Comparison of ENCODE assay signal across 8 cellular contexts in genomic region chr16:30112197-30113030, GRCh38. TPM values are rescaled to one million over a fixed set of nuclear protein-coding genes. Genes with fewer than 3 reads are reported as not detected.
DNase-seq lines count a peak whose midpoint lies in the region; ATAC-seq, FAIRE-seq and TF ChIP-seq lines count a peak whose summit lies in the region.

No MANE protein-coding gene starts in this region.

- H3K79me2 ChIP-seq in keratinocyte (ENCODE audit: control insufficient read depth, insufficient read depth, low read length): no peaks in the 10 kb centered on the region

- H3K36me3 Mint-ChIP-seq in T-cell: peaks cover 6% of the 10 kb centered on the region

- ATAC-seq in T-cell (replicated peaks in 1 of 4) (peak; percentile 29 to 52 (median 38)), HG03095 (IDR thresholded peaks at IDR 0.05; ENCODE audit: unreplicated experiment) (no peak)

- H3K27me3 Mint-ChIP-seq in T-cell: no peaks in the 10 kb centered on the region

- peak; percentile 75 for TF ChIP-seq CTCF in AG04449 (IDR thresholded peaks at IDR 0.05; ENCODE audit: insufficient read depth, low read length, missing control alignments)
- TF ChIP-seq CTCF in GM20000 (IDR thresholded peaks at IDR 0.05; ENCODE audit: extremely low read depth, missing control alignments): peak; percentile 62
- TF ChIP-seq CTCF in astrocyte of the cerebellum (IDR thresholded peaks at IDR 0.05; ENCODE audit: low read depth, low read length, missing control alignments): peak; percentile 45
- peak; percentile 54 to 99 (median 79) for TF ChIP-seq CTCF in keratinocyte (optimal IDR thresholded peaks at IDR 0.05 in 1 of 3, IDR thresholded peaks at IDR 0.05 in 1 of 3, conservative IDR thresholded peaks at IDR 0.05 in 1 of 3; ENCODE audit: extremely low read depth in 1 of 3, insufficient read depth in 2 of 3, low read length in 3 of 3)

- H3K4me2 ChIP-seq in keratinocyte (ENCODE audit: control insufficient read depth, extremely low read depth, insufficient read depth, low read depth, low read length): no peak overlapping the region

- H3K27ac Mint-ChIP-seq in T-cell: no peak overlapping the region

- peaks cover 13 to 28% (median 20%) of the 10 kb centered on the region in 3 donors for H3K4me1 Mint-ChIP-seq in T-cell

- H3K9me1 ChIP-seq in keratinocyte (ENCODE audit: control insufficient read depth, extremely low read depth, insufficient read depth, low read length): no peaks in the 10 kb centered on the region

- H3K9me3 Mint-ChIP-seq in T-cell: no peaks in the 10 kb centered on the region

- CTCF ChIA-PET in AG04449 (lab: Yijun Ruan, JAX): interaction anchor here (0.8 to 6.6 kb wide), 14 partner anchors 8 to 307 kb away, joined by 3 to 82 read pairs (median 4); partner anchors contain the start of genes TBX6 and YPEL3
- CTCF ChIA-PET in T-cell (lab: Charles Lee): interaction anchor here in 1 of 2 donors (0.5 to 0.7 kb wide), 2 partner anchors 22 to 391 kb away, joined by 3 to 4 read pairs; no protein-coding TSS in a partner anchor

- H2AFZ ChIP-seq in keratinocyte (ENCODE audit: control insufficient read depth, low read length): no peak overlapping the region

- no peak overlapping the region for H3K4me3 Mint-ChIP-seq in T-cell

- POLR2A ChIA-PET in AG04449 (lab: Yijun Ruan, JAX) (no interaction called here), T-cell (lab: Charles Lee) (interaction anchor here in 1 of 2 donors (0.6 kb wide), 1 partner anchor 603 kb away, joined by 4 read pairs; no protein-coding TSS in a partner anchor)

- H3K9me3 ChIP-seq in keratinocyte (ENCODE audit: control insufficient read depth, low read depth, low read length): no peaks in the 10 kb centered on the region

- dilution Hi-C loops in keratinocyte (cut with MboI; ENCODE audit: extremely low pct_ligation_motif_present, low sequenced_read_pairs): no loop called here

- in situ Hi-C loops in astrocyte of the cerebellum (cut with HindIII; ENCODE audit: low sequenced_read_pairs): loop anchor here (10.0 kb wide), 1 partner anchor 262 kb away; the partner anchor contains the start of genes MYL11 and TBC1D10B

- H3K4me3 ChIP-seq in AG04449 (ENCODE audit: low read depth, low read length) (no peak overlapping the region), astrocyte of the cerebellum (ENCODE audit: low read depth, low read length) (no peak overlapping the region), keratinocyte (ENCODE audit: control insufficient read depth in 2 of 3, extremely low read depth in 1 of 3, insufficient read depth in 2 of 3, low read depth in 1 of 3, low read length in 3 of 3) (no peak overlapping the region)

- H3K27me3 ChIP-seq in keratinocyte (ENCODE audit: control insufficient read depth, extremely low read depth, insufficient read depth, low read length): no peaks in the 10 kb centered on the region

- H4K20me1 ChIP-seq in keratinocyte (ENCODE audit: control insufficient read depth, extremely low read depth, insufficient read depth, low read length): no peaks in the 10 kb centered on the region

- no peak overlapping the region for H3K27ac ChIP-seq in keratinocyte (ENCODE audit: control insufficient read depth, insufficient read depth, low read length)

- FAIRE-seq in keratinocyte (lab: Jason Lieb, UNC) (no peak), RCC 7860 (lab: Jason Lieb, UNC) (no peak)

- peaks cover 10% of the 10 kb centered on the region for H3K4me1 ChIP-seq in keratinocyte (ENCODE audit: control insufficient read depth, extremely low read depth, insufficient read depth, low read length)

- H3K36me3 ChIP-seq in keratinocyte (ENCODE audit: control insufficient read depth in 2 of 2, extremely low read depth in 1 of 2, insufficient read depth in 2 of 2, low read length in 2 of 2): peaks cover 0 to 8% of the 10 kb centered on the region in 2 experiments

- H3K9ac ChIP-seq in keratinocyte (ENCODE audit: control insufficient read depth, extremely low read depth, insufficient read depth, low read length): no peak overlapping the region

- DNase-seq in AG04449 (ENCODE audit: low read depth, low spot score) (no peak), GM20000 (ENCODE audit: low spot score) (peak; percentile 81), T-cell (peak in 17 of 34 experiments; percentile 28 to 56 (median 36)), astrocyte of the cerebellum (ENCODE audit: low read depth) (no peak), keratinocyte (ENCODE audit: low read depth, low spot score) (no peak), RCC 7860 (ENCODE audit: low spot score) (no peak)
- DNase-seq in stimulated activated CD4-positive, alpha-beta T cell treated with anti-CD3 and anti-CD28 coated beads, TNF-alpha, amount 100 ng/mL, for 48 hours (ENCODE audit: low read depth in 3 of 3): peak; percentile 51 to 71 (median 52)

RNA-seq across cellular contexts. Expression of gene GDPD3, which starts 0.9 kb away (rescaled TPM):
- total RNA-seq in T-cell: 10 to 100 TPM; 11.1 to 27.2 (median 22.1) TPM
- polyA plus RNA-seq in keratinocyte: 0.68 to 1.8 TPM (median 1.1 TPM) in 3 replicates
- polyA plus RNA-seq in keratinocyte (2011; ENCODE audit: low read depth): 4.8 TPM
- polyA plus RNA-seq in keratinocyte (2011; cell fraction: cytosol; rRNA removed): 0.39 and 0.58 TPM in 2 replicates
- polyA plus RNA-seq in keratinocyte (2011; cell fraction: nucleus; rRNA removed): 3.9 and 4.6 TPM in 2 replicates
- polyA plus RNA-seq in keratinocyte (2012; ENCODE audit: low replicate concordance): 0.56 and 12.1 TPM in 2 replicates
- polyA minus RNA-seq in keratinocyte: 0.54 to 1.8 TPM (median 0.76 TPM) in 3 replicates
- not detected for polyA minus RNA-seq in keratinocyte (2011; cell fraction: cytosol; rRNA and poly(A)+ RNA removed)
- polyA minus RNA-seq in keratinocyte (2011; cell fraction: nucleus; rRNA and poly(A)+ RNA removed): 0.62 and 1.2 TPM in 2 replicates

RNA-seq across cellular contexts. Expression of gene MAPK3, which starts 10.6 kb away (rescaled TPM):
- total RNA-seq in T-cell: 10 to 100 TPM; 55.5 to 76.0 (median 63.2) TPM
- 42.0 to 64.9 TPM (median 60.8 TPM) in 3 replicates for polyA plus RNA-seq in keratinocyte
- 17.1 TPM for polyA plus RNA-seq in keratinocyte (2011; ENCODE audit: low read depth)
- 39.8 and 53.0 TPM in 2 replicates for polyA plus RNA-seq in keratinocyte (2011; cell fraction: cytosol; rRNA removed)
- polyA plus RNA-seq in keratinocyte (2011; cell fraction: nucleus; rRNA removed): 29.3 and 44.4 TPM in 2 replicates
- polyA plus RNA-seq in keratinocyte (2012; ENCODE audit: low replicate concordance): 35.7 and 38.6 TPM in 2 replicates
- 14.6 to 78.5 TPM (median 33.3 TPM) in 3 replicates for polyA minus RNA-seq in keratinocyte
- polyA minus RNA-seq in keratinocyte (2011; cell fraction: cytosol; rRNA and poly(A)+ RNA removed): 35.3 TPM
- polyA minus RNA-seq in keratinocyte (2011; cell fraction: nucleus; rRNA and poly(A)+ RNA removed): 5.7 and 9.9 TPM in 2 replicates

RNA-seq across cellular contexts. Expression of gene YPEL3, which starts 16.4 kb away (rescaled TPM):
- total RNA-seq in T-cell: 100 to 1,000 TPM; 105 to 277 (median 226) TPM
- polyA plus RNA-seq in keratinocyte: 13.5 to 16.3 TPM (median 15.7 TPM) in 3 replicates
- 72.9 TPM for polyA plus RNA-seq in keratinocyte (2011; ENCODE audit: low read depth)
- polyA plus RNA-seq in keratinocyte (2011; cell fraction: cytosol; rRNA removed): 9.4 and 21.3 TPM in 2 replicates
- 33.1 and 41.6 TPM in 2 replicates for polyA plus RNA-seq in keratinocyte (2011; cell fraction: nucleus; rRNA removed)
- 23.9 and 110 TPM in 2 replicates for polyA plus RNA-seq in keratinocyte (2012; ENCODE audit: low replicate concordance)
- polyA minus RNA-seq in keratinocyte: 4.7 to 16.4 TPM (median 8.6 TPM) in 3 replicates
- polyA minus RNA-seq in keratinocyte (2011; cell fraction: cytosol; rRNA and poly(A)+ RNA removed): 17.8 TPM
- 6.4 and 7.8 TPM in 2 replicates for polyA minus RNA-seq in keratinocyte (2011; cell fraction: nucleus; rRNA and poly(A)+ RNA removed)

RNA-seq across cellular contexts. Expression of gene TBX6, which starts 20.7 kb away (rescaled TPM):
- 1 to 10 TPM; 1.4 to 2.0 (median 1.5) TPM for total RNA-seq in T-cell
- polyA plus RNA-seq in keratinocyte: 0.06 to 0.18 TPM (median 0.18 TPM) in 3 replicates
- polyA plus RNA-seq in keratinocyte (2011; ENCODE audit: low read depth): 0.77 TPM
- 0.04 and 0.16 TPM in 2 replicates for polyA plus RNA-seq in keratinocyte (2011; cell fraction: cytosol; rRNA removed)
- polyA plus RNA-seq in keratinocyte (2011; cell fraction: nucleus; rRNA removed): 0.32 and 0.61 TPM in 2 replicates
- 0.31 and 0.71 TPM in 2 replicates for polyA plus RNA-seq in keratinocyte (2012; ENCODE audit: low replicate concordance)
- 0.13 TPM in 1 of 3 replicates, not detected in the others for polyA minus RNA-seq in keratinocyte
- polyA minus RNA-seq in keratinocyte (2011; cell fraction: cytosol; rRNA and poly(A)+ RNA removed): not detected
- not detected in 2 replicates for polyA minus RNA-seq in keratinocyte (2011; cell fraction: nucleus; rRNA and poly(A)+ RNA removed)

RNA-seq across cellular contexts. Expression of gene PPP4C, which starts 36.6 kb away (rescaled TPM):
- total RNA-seq in T-cell: 100 to 1,000 TPM in 2 of 5 donors, 10 to 100 TPM in 3; 71.2 to 110 (median 97.9) TPM
- 124 to 188 TPM (median 167 TPM) in 3 replicates for polyA plus RNA-seq in keratinocyte
- 101 TPM for polyA plus RNA-seq in keratinocyte (2011; ENCODE audit: low read depth)
- 113 and 148 TPM in 2 replicates for polyA plus RNA-seq in keratinocyte (2011; cell fraction: cytosol; rRNA removed)
- 120 and 128 TPM in 2 replicates for polyA plus RNA-seq in keratinocyte (2011; cell fraction: nucleus; rRNA removed)
- polyA plus RNA-seq in keratinocyte (2012; ENCODE audit: low replicate concordance): 113 and 135 TPM in 2 replicates
- 294 to 472 TPM (median 388 TPM) in 3 replicates for polyA minus RNA-seq in keratinocyte
- polyA minus RNA-seq in keratinocyte (2011; cell fraction: cytosol; rRNA and poly(A)+ RNA removed): 300 TPM
- 58.5 and 62.4 TPM in 2 replicates for polyA minus RNA-seq in keratinocyte (2011; cell fraction: nucleus; rRNA and poly(A)+ RNA removed)

Comparison
In these comparisons a context has a peak if more than half of its experiments do, and no peak if none do; other contexts are left out.
1. DNase-seq: peak in GM20000 (single experiment) and stimulated activated CD4-positive, alpha-beta T cell treated with anti-CD3 and anti-CD28 coated beads, TNF-alpha, amount 100 ng/mL, for 48 hours (3 of 3); none in AG04449 (single experiment), astrocyte of the cerebellum (single experiment), keratinocyte (single experiment) and RCC 7860 (single experiment).
2. Peak in every context shown above with its lines, with median percentiles within 50 percentile points of each other: CTCF ChIP-seq.